Comparison of ENCODE assay signal across 8 cellular contexts in the genomic region with DNA sequence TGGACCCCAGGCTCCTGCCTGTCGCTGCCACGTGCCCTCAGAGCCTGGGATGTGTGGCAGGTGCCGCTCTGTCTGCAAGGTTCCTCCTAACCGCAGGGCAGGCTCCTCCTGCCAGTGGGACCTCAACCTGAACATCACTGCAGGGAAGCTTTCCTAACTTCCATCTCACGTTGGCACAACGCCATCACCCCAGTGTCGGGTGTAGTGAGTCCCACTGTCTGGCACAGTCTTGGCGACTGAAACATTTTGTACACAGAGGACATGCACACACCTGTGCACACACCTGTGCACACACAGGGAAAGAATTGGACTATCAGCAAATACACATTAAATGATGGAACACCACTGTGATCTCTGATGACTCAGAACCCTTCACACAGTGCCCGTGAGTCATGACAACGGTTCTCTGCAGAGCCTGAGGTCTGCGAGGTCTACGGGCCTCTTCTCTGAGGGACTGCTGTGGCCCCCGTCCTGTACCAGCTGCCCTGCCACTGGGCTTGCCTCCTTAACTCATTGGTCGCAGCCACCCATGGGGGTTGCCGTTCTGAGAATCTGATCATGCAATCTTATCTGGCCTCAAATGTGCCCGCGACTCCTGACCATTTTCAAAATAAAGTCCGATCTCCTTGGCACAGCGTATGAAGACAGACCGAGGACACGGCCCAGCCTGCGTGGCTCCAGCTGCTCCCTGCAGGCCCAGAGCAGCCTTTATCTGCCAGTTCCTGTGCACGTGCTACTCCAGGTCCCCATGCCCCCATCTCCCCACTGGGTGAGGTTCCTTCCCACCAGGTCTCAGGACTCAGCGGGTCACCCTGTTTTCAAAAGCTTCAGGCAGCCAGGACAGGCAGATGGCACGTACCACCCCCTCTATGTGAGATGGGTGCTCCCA. TPM values are rescaled to one million over a fixed set of nuclear protein-coding genes. Genes with fewer than 3 reads are reported as not detected.
DNase-seq lines count a peak whose midpoint lies in the region; ATAC-seq and TF ChIP-seq lines count a peak whose summit lies in the region.

No MANE protein-coding gene starts in this region.

- peaks cover 18% of the 10 kb centered on the region for H3K4me1 Mint-ChIP-seq in osteocyte (ENCODE audit: unreplicated experiment)

- no peak for TF ChIP-seq POLR2A in Peyer's patch (IDR thresholded peaks at IDR 0.05)

- DNase-seq in Right ventricle myocardium superior (no peak), cardiac septum (ENCODE audit: low spot score) (no peak), Peyer's patch (no peak), colonic mucosa (no peak), osteocyte (ENCODE audit: extremely low spot score, unreplicated experiment) (no peak), inferior parietal cortex (ENCODE audit: extremely low spot score) (no peak)

- no peaks in the 10 kb centered on the region for H3K27me3 Mint-ChIP-seq in osteocyte (ENCODE audit: unreplicated experiment)

- peaks cover 2% of the 10 kb centered on the region for H3K36me3 Mint-ChIP-seq in osteocyte (ENCODE audit: unreplicated experiment)

- intact Hi-C loops in Right ventricle myocardium superior (cut with DNase I) (loop anchor here (5.0 kb wide), 1 partner anchor 117 kb away; no protein-coding TSS in a partner anchor), cardiac septum (cut with DNase I) (loop anchor here (5.0 kb wide), 1 partner anchor 117 kb away; no protein-coding TSS in a partner anchor), colonic mucosa (cut with DNase I) (no loop called here)

- H3K4me3 Mint-ChIP-seq in osteocyte (ENCODE audit: unreplicated experiment), result no peak overlapping the region

- H3K9me3 ChIP-seq in Peyer's patch, result no peaks in the 10 kb centered on the region
- H3K9me3 ChIP-seq in colonic mucosa, result no peaks in the 10 kb centered on the region

- H3K9ac ChIP-seq in colonic mucosa (ENCODE audit: low read depth in 2 of 2, low read length in 2 of 2), result peak overlapping the region in 1 of 2 donors; percentile 70

- no peaks in the 10 kb centered on the region for H3K36me3 ChIP-seq in Peyer's patch
- no peaks in the 10 kb centered on the region for H3K36me3 ChIP-seq in colonic mucosa

- H3K4me3 ChIP-seq in Peyer's patch (no peak overlapping the region), colonic mucosa (no peak overlapping the region)

- peaks cover 0 to 19% (median 5%) of the 10 kb centered on the region in 4 donors for H3K4me1 ChIP-seq in Peyer's patch
- H3K4me1 ChIP-seq in colonic mucosa, result peaks cover 16% of the 10 kb centered on the region

- H3K27ac ChIP-seq in Peyer's patch (peak overlapping the region; percentile 78 to 81 (median 80)), colonic mucosa (peak overlapping the region; percentile 82)

- TF ChIP-seq CTCF in Peyer's patch (IDR thresholded peaks at IDR 0.05), result no peak
- TF ChIP-seq CTCF in colonic mucosa (IDR thresholded peaks at IDR 0.05), result no peak
- no peak for TF ChIP-seq CTCF in osteocyte (IDR thresholded peaks at IDR 0.05)

- H3K27me3 ChIP-seq in Peyer's patch (no peaks in the 10 kb centered on the region), colonic mucosa (no peaks in the 10 kb centered on the region)

- ATAC-seq in Right ventricle myocardium superior (ENCODE audit: poor library complexity), result peak; percentile 36
- no peak for ATAC-seq in HG02852 (IDR thresholded peaks at IDR 0.05; ENCODE audit: unreplicated experiment)
- ATAC-seq in HG02678 (IDR thresholded peaks at IDR 0.05; ENCODE audit: unreplicated experiment), result no peak

- no peaks in the 10 kb centered on the region for H3K9me3 Mint-ChIP-seq in osteocyte (ENCODE audit: unreplicated experiment)

- peak overlapping the region; percentile 76 for H3K27ac Mint-ChIP-seq in osteocyte (ENCODE audit: unreplicated experiment)

RNA-seq across cellular contexts. Expression of gene CCDC57, which starts 7.6 kb away (rescaled TPM):
- total RNA-seq in Right ventricle myocardium superior (8.6 TPM), cardiac septum (10.6 TPM), Peyer's patch (100 to 1,000 TPM in 2 of 4 donors, 10 to 100 TPM in 2; 28.2 to 144 (median 79.8) TPM), colonic mucosa (10 to 100 TPM; 24.5 to 46.1 TPM), osteocyte (50.8 and 57.9 TPM in 2 replicates)

RNA-seq across cellular contexts. Expression of gene SLC16A3, which starts 23.8 kb away (rescaled TPM):
- total RNA-seq in Right ventricle myocardium superior, result 10.0 TPM
- total RNA-seq in cardiac septum, result 20.7 TPM
- total RNA-seq in Peyer's patch, result 10 to 100 TPM; 18.9 to 55.0 (median 35.3) TPM
- total RNA-seq in colonic mucosa, result 100 to 1,000 TPM; 148 to 298 TPM
- 12.9 and 18.1 TPM in 2 replicates for total RNA-seq in osteocyte
